Comparison of ENCODE assay signal across 16 cellular contexts in genomic region chrX:18956322-18957032, GRCh38.
"Had no signal": no experiment of that assay in that cellular context is flagged by ENCODE, and none has a peak within 500 bp of the region (broad histone marks: within the 10 kb centered on the region; RNA-seq: fewer than 3 reads in every experiment).

No MANE protein-coding gene starts in this region.

- H3K27me3 Mint-ChIP-seq: activated CD4-positive, alpha-beta T cell treated with anti-CD3 and anti-CD28 coated beads for 36 hours; activated naive CD8-positive, alpha-beta T cell treated with anti-CD3 and anti-CD28 coated beads, Interleukin-2, amount 50 U/mL, for 24 hours; memory B cell; stimulated activated naive CD8-positive, alpha-beta T cell treated with anti-CD3 and anti-CD28 coated beads, Interleukin-15, amount 100 ng/mL, for 72 hours had no signal

- H3K9me3 Mint-ChIP-seq: activated naive CD8-positive, alpha-beta T cell treated with anti-CD3 and anti-CD28 coated beads, Interleukin-2, amount 50 U/mL, for 24 hours; memory B cell; stimulated activated naive CD8-positive, alpha-beta T cell treated with anti-CD3 and anti-CD28 coated beads, Interleukin-15, amount 100 ng/mL, for 72 hours; T-helper 2 cell treated with Interferon-gamma antibody and Interleukin-4, amounts not matched to agents 5 μg/mL and 100 μg/mL, for 36 hours had no signal

- H3K4me3 Mint-ChIP-seq: activated CD4-positive, alpha-beta T cell treated with anti-CD3 and anti-CD28 coated beads for 36 hours; activated naive CD8-positive, alpha-beta T cell treated with anti-CD3 and anti-CD28 coated beads, Interleukin-2, amount 50 U/mL, for 24 hours; memory B cell; stimulated activated naive CD8-positive, alpha-beta T cell treated with anti-CD3 and anti-CD28 coated beads, Interleukin-15, amount 100 ng/mL, for 72 hours; T-helper 2 cell treated with Interferon-gamma antibody and Interleukin-4, amounts not matched to agents 5 μg/mL and 100 μg/mL, for 36 hours had no signal

- FAIRE-seq: bronchial epithelial cell, frontal cortex, islet of Langerhans had no signal

- H3K36me3 ChIP-seq: ascending aorta, left ventricle myocardium inferior, thoracic aorta had no signal

- DNase-seq: activated CD4-positive, alpha-beta T cell treated with anti-CD3 and anti-CD28 coated beads for 36 hours; activated CD8-positive, alpha-beta memory T cell treated with anti-CD3 and anti-CD28 coated beads for 24 hours; activated naive CD4-positive, alpha-beta T cell treated with Interleukin-2 at 50 U/mL for 16 hours; activated naive CD8-positive, alpha-beta T cell treated with anti-CD3 and anti-CD28 coated beads, Interleukin-2, amount 50 U/mL, for 24 hours; heart left ventricle; left ventricle myocardium inferior; stimulated activated CD4-positive, alpha-beta T cell treated with anti-CD3 and anti-CD28 coated beads, Interleukin-4, amount 100 ng/mL, for 4 hours; stimulated activated naive CD8-positive, alpha-beta T cell treated with anti-CD3 and anti-CD28 coated beads, Interleukin-15, amount 100 ng/mL, for 72 hours had no signal

- H3K27me3 ChIP-seq: ascending aorta had no signal

- H3K79me2 ChIP-seq: parathyroid adenoma had no signal

- ATAC-seq: activated CD4-positive, alpha-beta T cell treated with anti-CD3 and anti-CD28 coated beads for 36 hours; activated naive CD8-positive, alpha-beta T cell treated with anti-CD3 and anti-CD28 coated beads, Interleukin-2, amount 50 U/mL, for 24 hours; stimulated activated naive CD8-positive, alpha-beta T cell treated with anti-CD3 and anti-CD28 coated beads, Interleukin-15, amount 100 ng/mL, for 72 hours had no signal

- H3K4me3 ChIP-seq: ascending aorta, heart left ventricle, left ventricle myocardium inferior, thoracic aorta had no signal

- H3K27ac ChIP-seq: ascending aorta, heart left ventricle, left ventricle myocardium inferior, parathyroid adenoma, thoracic aorta had no signal

- H3K9ac ChIP-seq: parathyroid adenoma had no signal

- H3K27ac Mint-ChIP-seq: activated CD4-positive, alpha-beta T cell treated with anti-CD3 and anti-CD28 coated beads for 36 hours; activated naive CD8-positive, alpha-beta T cell treated with anti-CD3 and anti-CD28 coated beads, Interleukin-2, amount 50 U/mL, for 24 hours; memory B cell; stimulated activated naive CD8-positive, alpha-beta T cell treated with anti-CD3 and anti-CD28 coated beads, Interleukin-15, amount 100 ng/mL, for 72 hours; T-helper 2 cell treated with Interferon-gamma antibody and Interleukin-4, amounts not matched to agents 5 μg/mL and 100 μg/mL, for 36 hours had no signal

- H3K4me1 ChIP-seq: ascending aorta, heart left ventricle, left ventricle myocardium inferior, parathyroid adenoma had no signal

- H2AFZ ChIP-seq: parathyroid adenoma had no signal

- H3K9me3 ChIP-seq: ascending aorta, heart left ventricle, left ventricle myocardium inferior, thoracic aorta had no signal
